In genomic region chr10:63766766-63767505, GRCh38 we compare ENCODE assay signal across 14 cellular contexts.
DNase-seq lines count a peak whose midpoint lies in the region; ATAC-seq, FAIRE-seq and TF ChIP-seq lines count a peak whose summit lies in the region.
"Had no signal": no experiment of that assay in that cellular context is flagged by ENCODE, and none has a peak within 500 bp of the region (broad histone marks: within the 10 kb centered on the region; RNA-seq: fewer than 3 reads in every experiment).

No MANE protein-coding gene starts in this region.

- no peak overlapping the region for H3K27ac Mint-ChIP-seq in stimulated activated naive CD8-positive, alpha-beta T cell treated with anti-CD3 and anti-CD28 coated beads, Interleukin-15, amount 100 ng/mL, for 72 hours
- no peak overlapping the region for H3K27ac Mint-ChIP-seq in activated CD4-positive, alpha-beta memory T cell treated with anti-CD3 and anti-CD28 coated beads, Interleukin-2, amount 10 ng/mL, durations not matched to agents 7 days and 5 days
- H3K27ac Mint-ChIP-seq: activated B cell treated with CpG ODN at 0.5 μM for 24 hours; dendritic cell treated with granulocyte-macrophage colony-stimulating factor and Interleukin-4, amounts not matched to agents 40 ng/mL and 50 ng/mL, for 4 days had no signal

- H3K36me3 Mint-ChIP-seq in activated CD4-positive, alpha-beta memory T cell treated with anti-CD3 and anti-CD28 coated beads, Interleukin-2, amount 10 ng/mL, durations not matched to agents 7 days and 5 days (ENCODE audit: low read depth) = no peaks in the 10 kb centered on the region

- H3K9me3 Mint-ChIP-seq in stimulated activated naive CD8-positive, alpha-beta T cell treated with anti-CD3 and anti-CD28 coated beads, Interleukin-15, amount 100 ng/mL, for 72 hours = no peaks in the 10 kb centered on the region
- H3K9me3 Mint-ChIP-seq in activated CD4-positive, alpha-beta memory T cell treated with anti-CD3 and anti-CD28 coated beads, Interleukin-2, amount 10 ng/mL, durations not matched to agents 7 days and 5 days = no peaks in the 10 kb centered on the region
- H3K9me3 Mint-ChIP-seq: activated B cell treated with CpG ODN at 0.5 μM for 24 hours; activated T-cell treated with anti-CD3 and anti-CD28 coated beads, Interleukin-2, amount 50 U/mL, for 72 hours; dendritic cell treated with granulocyte-macrophage colony-stimulating factor and Interleukin-4, amounts not matched to agents 40 ng/mL and 50 ng/mL, for 4 days had no signal

- DNase-seq in HS-27A (ENCODE audit: low read depth) = peak; percentile 11
- peak; percentile 84 for DNase-seq in brain pericyte (ENCODE audit: low read depth, low spot score)
- peak; percentile 31 for DNase-seq in kidney epithelial cell (ENCODE audit: low read depth)
- DNase-seq in smooth muscle cell of the brain vasculature (ENCODE audit: low read depth, low spot score) = peak; percentile 89
- no peak for DNase-seq in frontal cortex (ENCODE audit: low spot score in 2 of 2)
- DNase-seq in stimulated activated naive CD8-positive, alpha-beta T cell treated with anti-CD3 and anti-CD28 coated beads, Interleukin-15, amount 100 ng/mL, for 72 hours = no peak
- DNase-seq in LoVo (ENCODE audit: low spot score) = no peak
- DNase-seq in activated CD4-positive, alpha-beta memory T cell treated with anti-CD3 and anti-CD28 coated beads, Interleukin-2, amount 10 ng/mL, durations not matched to agents 7 days and 5 days = no peak
- DNase-seq: activated B cell treated with CpG ODN at 0.5 μM for 24 hours; activated T-cell treated with anti-CD3 and anti-CD28 coated beads, Interleukin-2, amount 50 U/mL, for 72 hours; NCI-H1048; NCI-H526; SHP77 treated with DMSO at 0.1 percent for 48 hours had no signal

- no peak for TF ChIP-seq CTCF in kidney epithelial cell (IDR thresholded peaks at IDR 0.05; ENCODE audit: insufficient read depth, low read length, poor library complexity, severe bottlenecking)

- CTCF ChIA-PET in activated CD4-positive, alpha-beta memory T cell treated with anti-CD3 and anti-CD28 coated beads, Interleukin-2, amount 10 ng/mL, durations not matched to agents 7 days and 5 days (lab: Charles Lee) = no interaction called here

- no peak for ATAC-seq in stimulated activated naive CD8-positive, alpha-beta T cell treated with anti-CD3 and anti-CD28 coated beads, Interleukin-15, amount 100 ng/mL, for 72 hours
- ATAC-seq: activated T-cell treated with anti-CD3 and anti-CD28 coated beads, Interleukin-2, amount 50 U/mL, for 72 hours had no signal

- peaks cover 13% of the 10 kb centered on the region for H3K27me3 Mint-ChIP-seq in stimulated activated naive CD8-positive, alpha-beta T cell treated with anti-CD3 and anti-CD28 coated beads, Interleukin-15, amount 100 ng/mL, for 72 hours
- H3K27me3 Mint-ChIP-seq in activated CD4-positive, alpha-beta memory T cell treated with anti-CD3 and anti-CD28 coated beads, Interleukin-2, amount 10 ng/mL, durations not matched to agents 7 days and 5 days = peaks cover 14% of the 10 kb centered on the region
- H3K27me3 Mint-ChIP-seq: activated B cell treated with CpG ODN at 0.5 μM for 24 hours had no signal

- H3K36me3 ChIP-seq in kidney epithelial cell (ENCODE audit: control insufficient read depth, insufficient read depth, low read length) = no peaks in the 10 kb centered on the region

- no peak overlapping the region for H3K4me3 ChIP-seq in kidney epithelial cell (ENCODE audit: low read depth, low read length)

- FAIRE-seq in frontal cortex (lab: Jason Lieb, UNC) = no peak

- H3K4me3 Mint-ChIP-seq in stimulated activated naive CD8-positive, alpha-beta T cell treated with anti-CD3 and anti-CD28 coated beads, Interleukin-15, amount 100 ng/mL, for 72 hours = no peak overlapping the region
- no peak overlapping the region for H3K4me3 Mint-ChIP-seq in activated CD4-positive, alpha-beta memory T cell treated with anti-CD3 and anti-CD28 coated beads, Interleukin-2, amount 10 ng/mL, durations not matched to agents 7 days and 5 days
- H3K4me3 Mint-ChIP-seq: activated B cell treated with CpG ODN at 0.5 μM for 24 hours; activated T-cell treated with anti-CD3 and anti-CD28 coated beads, Interleukin-2, amount 50 U/mL, for 72 hours; dendritic cell treated with granulocyte-macrophage colony-stimulating factor and Interleukin-4, amounts not matched to agents 40 ng/mL and 50 ng/mL, for 4 days had no signal

- no peaks in the 10 kb centered on the region for H3K27me3 ChIP-seq in kidney epithelial cell (ENCODE audit: control insufficient read depth, insufficient read depth, low read length)

- POLR2A ChIA-PET in activated CD4-positive, alpha-beta memory T cell treated with anti-CD3 and anti-CD28 coated beads, Interleukin-2, amount 10 ng/mL, durations not matched to agents 7 days and 5 days (lab: Charles Lee) = no interaction called here

- H3K4me1 Mint-ChIP-seq in stimulated activated naive CD8-positive, alpha-beta T cell treated with anti-CD3 and anti-CD28 coated beads, Interleukin-15, amount 100 ng/mL, for 72 hours = no peaks in the 10 kb centered on the region
- H3K4me1 Mint-ChIP-seq in activated CD4-positive, alpha-beta memory T cell treated with anti-CD3 and anti-CD28 coated beads, Interleukin-2, amount 10 ng/mL, durations not matched to agents 7 days and 5 days = peaks cover 2% of the 10 kb centered on the region
- H3K4me1 Mint-ChIP-seq: activated B cell treated with CpG ODN at 0.5 μM for 24 hours had no signal

Comparison
In these comparisons a context has a peak if more than half of its experiments do, and no peak if none do; other contexts are left out.
1. DNase-seq: peak in HS-27A (single experiment), brain pericyte (single experiment), kidney epithelial cell (single experiment) and smooth muscle cell of the brain vasculature (single experiment); none in frontal cortex (0 of 2), stimulated activated naive CD8-positive, alpha-beta T cell treated with anti-CD3 and anti-CD28 coated beads, Interleukin-15, amount 100 ng/mL, for 72 hours (0 of 2), LoVo (single experiment) and activated CD4-positive, alpha-beta memory T cell treated with anti-CD3 and anti-CD28 coated beads, Interleukin-2, amount 10 ng/mL, durations not matched to agents 7 days and 5 days (single experiment).